In genomic region chr5:68554566-68555279, GRCh38 we compare ENCODE assay signal across 11 cellular contexts.
DNase-seq lines count a peak whose midpoint lies in the region; ATAC-seq and TF ChIP-seq lines count a peak whose summit lies in the region.
"Had no signal": no experiment of that assay in that cellular context is flagged by ENCODE, and none has a peak within 500 bp of the region (broad histone marks: within the 10 kb centered on the region; RNA-seq: fewer than 3 reads in every experiment).

No MANE protein-coding gene starts in this region.

- peaks cover 2% of the 10 kb centered on the region; the same call in 1 of the 2 replicates for H3K4me1 ChIP-seq in Panc1 (ENCODE audit: control insufficient read depth, insufficient read depth, low read length)
- H3K4me1 ChIP-seq in trophoblast cell (ENCODE audit: control insufficient read depth in 1 of 2, insufficient read depth in 2 of 2, low read length in 2 of 2): peaks cover 2 to 7% of the 10 kb centered on the region in 2 experiments
- peaks cover 0 to 47% (median 8%) of the 10 kb centered on the region in 3 donors for H3K4me1 ChIP-seq in esophagus squamous epithelium

- no peaks in the 10 kb centered on the region for H3K9me3 ChIP-seq in Panc1 (ENCODE audit: control insufficient read depth, insufficient read depth, low read depth, low read length)
- peaks cover 1% of the 10 kb centered on the region for H3K9me3 ChIP-seq in trophoblast cell (ENCODE audit: insufficient read depth, low read depth, low read length)
- H3K9me3 ChIP-seq in esophagus squamous epithelium: peaks cover 0 to 10% (median 9%) of the 10 kb centered on the region in 3 donors

- intact Hi-C loops in Panc1 (cut with micrococcal nuclease; ENCODE audit: unreplicated experiment): no loop called here
- intact Hi-C loops in esophagus squamous epithelium (cut with DNase I): no loop called here

- no peak overlapping the region for H3K4me2 ChIP-seq in trophoblast cell (ENCODE audit: low read length)
- H3K4me2 ChIP-seq: KMS-11 had no signal

- H2BK120ac ChIP-seq in trophoblast cell (ENCODE audit: insufficient read depth, low read length, poor library complexity): no peak overlapping the region

- no peak overlapping the region for H3K23ac ChIP-seq in trophoblast cell (ENCODE audit: low read length)

- H4K91ac ChIP-seq in trophoblast cell (ENCODE audit: low read depth, low read length): no peak overlapping the region

- BruUV-seq in Panc1 (replicated peaks; lab: Mats Ljungman, UMichigan): no TSS peak

- H2BK12ac ChIP-seq in trophoblast cell (ENCODE audit: low read length): no peak overlapping the region

- TF ChIP-seq CTCF in Panc1 (IDR thresholded peaks at IDR 0.05) (no peak), fibroblast of mammary gland (conservative IDR thresholded peaks at IDR 0.05; ENCODE audit: control insufficient read depth, insufficient read depth, low read depth, low read length) (no peak), esophagus squamous epithelium (IDR thresholded peaks at IDR 0.05) (no peak)

- no peak overlapping the region for H4K8ac ChIP-seq in trophoblast cell (ENCODE audit: low read depth, low read length)

- no peak overlapping the region for H3K4me3 ChIP-seq in Panc1 (ENCODE audit: low read depth in 2 of 2, low read length in 2 of 2)
- no peak overlapping the region for H3K4me3 ChIP-seq in fibroblast of mammary gland (ENCODE audit: control insufficient read depth, low read depth, low read length)
- H3K4me3 ChIP-seq in trophoblast cell (ENCODE audit: low read depth, low read length): no peak overlapping the region
- no peak overlapping the region for H3K4me3 ChIP-seq in esophagus squamous epithelium

- H3K9ac ChIP-seq in trophoblast cell (ENCODE audit: low read length): no peak overlapping the region
- H3K9ac ChIP-seq: KMS-11 had no signal

- H2BK5ac ChIP-seq in trophoblast cell (ENCODE audit: low read depth, low read length, poor library complexity): no peak overlapping the region

- POLR2A ChIA-PET in Panc1 (lab: Charles Lee): no interaction called here

- no peaks in the 10 kb centered on the region for H3K79me2 ChIP-seq in trophoblast cell (ENCODE audit: control insufficient read depth, insufficient read depth, low read length, poor library complexity)

- no peak overlapping the region for H3K4ac ChIP-seq in trophoblast cell (ENCODE audit: low read depth, low read length)

- H3K27me3 ChIP-seq in Panc1 (ENCODE audit: control insufficient read depth, insufficient read depth, low read length) (no peaks in the 10 kb centered on the region), trophoblast cell (ENCODE audit: insufficient read depth, low read length) (no peaks in the 10 kb centered on the region), esophagus squamous epithelium (no peaks in the 10 kb centered on the region)

- CTCF ChIA-PET in Panc1 (lab: Charles Lee): no interaction called here

- DNase-seq in D341Med (ENCODE audit: low spot score) (peak; percentile 78), Panc1 (ENCODE audit: low read depth, low spot score) (no peak), fibroblast of mammary gland (ENCODE audit: low read depth) (peak; percentile 90), trophoblast cell (peak; percentile 32 to 72), esophagus squamous epithelium (lab: John Stamatoyannopoulos, UW) (no peak), COLO668 (lab: John Stamatoyannopoulos, UW; ENCODE audit: unreplicated experiment) (no peak)
- DNase-seq: SHP77; stimulated activated naive B cell treated with anti-CD40 and anti-IgM and Interleukin-4, amounts not matched to agents 10 μg/mL and 1 μg/mL and 100 μg/mL, for 72 hours had no signal

- WGBS in trophoblast cell (ENCODE audit: extremely low coverage, insufficient coverage, insufficient read length): no CpG with 5 or more reads among the region's 8 CpGs
- WGBS in esophagus squamous epithelium, 2 donors: 9 to 31% methylated on average over 6 to 8 of the region's 8 CpGs

- H3K36me3 ChIP-seq in Panc1 (ENCODE audit: control insufficient read depth, insufficient read depth, low read length) (no peaks in the 10 kb centered on the region), trophoblast cell (ENCODE audit: control insufficient read depth in 1 of 2, insufficient read depth in 2 of 2, low read length in 2 of 2) (no peaks in the 10 kb centered on the region), esophagus squamous epithelium (no peaks in the 10 kb centered on the region)

- no peak overlapping the region for H4K12ac ChIP-seq in trophoblast cell (ENCODE audit: low read depth, low read length)

- no peak overlapping the region for H2AK5ac ChIP-seq in trophoblast cell (ENCODE audit: low read length)

- H3K27ac ChIP-seq in Panc1 (ENCODE audit: low read length) (no peak overlapping the region), trophoblast cell (ENCODE audit: low read depth, low read length) (no peak overlapping the region), esophagus squamous epithelium (no peak overlapping the region)
- H3K27ac ChIP-seq: KMS-11 had no signal

- H3K79me1 ChIP-seq in trophoblast cell (ENCODE audit: low read length): no peaks in the 10 kb centered on the region

- no peak for TF ChIP-seq POLR2A in esophagus squamous epithelium (IDR thresholded peaks at IDR 0.05)

- no peak overlapping the region for H2AFZ ChIP-seq in trophoblast cell (ENCODE audit: insufficient read depth, low read length, poor library complexity)

- H3K14ac ChIP-seq in trophoblast cell (ENCODE audit: low read length): no peak overlapping the region

- peak; percentile 78 for ATAC-seq in Panc1
- no peak for ATAC-seq in HG03460 (IDR thresholded peaks at IDR 0.05; ENCODE audit: unreplicated experiment)
- no peak for ATAC-seq in HG03520 (IDR thresholded peaks at IDR 0.05; ENCODE audit: unreplicated experiment)
- ATAC-seq: stimulated activated naive B cell treated with anti-CD40 and anti-IgM and Interleukin-4, amounts not matched to agents 10 μg/mL and 1 μg/mL and 100 μg/mL, for 72 hours had no signal

- in situ Hi-C loops in Panc1 (cut with HindIII; ENCODE audit: low pct_unique_long_range_greater_than_20kb, low sequenced_read_pairs): no loop called here

- H3K18ac ChIP-seq in trophoblast cell (ENCODE audit: low read length): no peak overlapping the region

Comparison
In these comparisons a context has a peak if more than half of its experiments do, and no peak if none do; other contexts are left out.
1. DNase-seq: peak in D341Med (single experiment), fibroblast of mammary gland (single experiment) and trophoblast cell (2 of 2); none in Panc1 (single experiment), esophagus squamous epithelium (single experiment) and COLO668 (single experiment).